Comparison of ENCODE assay signal across 9 cellular contexts in the genomic region with DNA sequence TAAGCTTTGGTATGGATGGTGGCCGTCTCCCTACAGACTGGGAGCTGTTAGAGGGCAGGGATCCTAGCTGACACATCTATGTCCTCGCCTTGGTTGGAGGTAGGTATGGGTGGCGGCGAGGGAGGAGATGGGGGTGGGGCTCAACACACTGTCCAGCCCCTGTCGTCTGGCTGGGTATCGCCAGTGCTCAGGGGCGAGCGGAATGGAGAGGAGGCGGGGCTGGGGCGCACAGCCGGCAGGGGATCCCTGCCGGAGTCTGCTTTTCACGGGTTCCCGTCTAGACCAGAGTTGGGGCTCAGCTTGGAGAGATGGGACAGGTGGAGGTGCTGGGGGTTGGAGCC. TPM values are rescaled to one million over a fixed set of nuclear protein-coding genes. Genes with fewer than 3 reads are reported as not detected.
A peak's percentile ranks its signal among the peaks of the same experiment; 100 is the strongest.
DNase-seq lines count a peak whose midpoint lies in the region; ATAC-seq and TF ChIP-seq lines count a peak whose summit lies in the region.
"Had no signal": no experiment of that assay in that cellular context is flagged by ENCODE, and none has a peak within 500 bp of the region (broad histone marks: within the 10 kb centered on the region; RNA-seq: fewer than 3 reads in every experiment).

No MANE protein-coding gene starts in this region.

- peak overlapping the region; percentile 81 for H2AFZ ChIP-seq in parathyroid adenoma

- no peak for ATAC-seq in GM21526 (IDR thresholded peaks at IDR 0.05; ENCODE audit: low FRiP score, unreplicated experiment)

- no peaks in the 10 kb centered on the region for H3K9me3 Mint-ChIP-seq in activated naive CD4-positive, alpha-beta T cell treated with anti-CD3 and anti-CD28 coated beads for 36 hours
- H3K9me3 Mint-ChIP-seq in endothelial cell (ENCODE audit: unreplicated experiment), result no peaks in the 10 kb centered on the region

- H3K27me3 ChIP-seq in Peyer's patch (no peaks in the 10 kb centered on the region), parathyroid adenoma (ENCODE audit: control insufficient read depth, insufficient read depth, low read length) (no peaks in the 10 kb centered on the region), MG63 (no peaks in the 10 kb centered on the region)

- H3K4me1 ChIP-seq in Peyer's patch (peaks cover 0 to 23% (median 10%) of the 10 kb centered on the region in 4 donors), parathyroid adenoma (peaks cover 7% of the 10 kb centered on the region)

- H3K27me3 Mint-ChIP-seq in activated naive CD4-positive, alpha-beta T cell treated with anti-CD3 and anti-CD28 coated beads for 36 hours (ENCODE audit: low read depth), result no peaks in the 10 kb centered on the region
- peaks cover 3% of the 10 kb centered on the region for H3K27me3 Mint-ChIP-seq in endothelial cell (ENCODE audit: unreplicated experiment)

- DNase-seq in activated naive CD4-positive, alpha-beta T cell treated with anti-CD3 and anti-CD28 coated beads for 36 hours, result peak; percentile 21
- DNase-seq in activated naive CD4-positive, alpha-beta T cell treated with Interleukin-2 at 50 U/mL for 16 hours, result no peak
- DNase-seq in Peyer's patch (peak; percentile 46 to 70 (median 67)), endothelial cell (ENCODE audit: low spot score) (no peak), kidney glomerular epithelial cell (lab: John Stamatoyannopoulos, UW) (no peak), MG63 (no peak)

- H3K4me3 Mint-ChIP-seq in activated naive CD4-positive, alpha-beta T cell treated with anti-CD3 and anti-CD28 coated beads for 36 hours, result peak overlapping the region; percentile 89
- H3K4me3 Mint-ChIP-seq in endothelial cell (ENCODE audit: unreplicated experiment), result peak overlapping the region; percentile 51

- no peak overlapping the region for H3K27ac Mint-ChIP-seq in activated naive CD4-positive, alpha-beta T cell treated with anti-CD3 and anti-CD28 coated beads for 36 hours
- H3K27ac Mint-ChIP-seq in endothelial cell (ENCODE audit: unreplicated experiment), result no peak overlapping the region

- no peak overlapping the region for H3K9ac ChIP-seq in parathyroid adenoma

- H3K9me3 ChIP-seq in Peyer's patch (no peaks in the 10 kb centered on the region), parathyroid adenoma (ENCODE audit: control insufficient read depth, low read length) (no peaks in the 10 kb centered on the region), MG63 (no peaks in the 10 kb centered on the region)

- peak overlapping the region; percentile 42 to 65 (median 59) for H3K4me3 ChIP-seq in Peyer's patch
- H3K4me3 ChIP-seq in parathyroid adenoma (ENCODE audit: low read depth, low read length), result peak overlapping the region; percentile 51
- H3K4me3 ChIP-seq in MG63, result no peak overlapping the region; the same call in 1 of the 2 replicates

- H3K36me3 Mint-ChIP-seq in activated naive CD4-positive, alpha-beta T cell treated with anti-CD3 and anti-CD28 coated beads for 36 hours (ENCODE audit: low read depth), result no peaks in the 10 kb centered on the region
- H3K36me3 Mint-ChIP-seq in endothelial cell (ENCODE audit: low read depth, unreplicated experiment), result no peaks in the 10 kb centered on the region

- H3K36me3 ChIP-seq in Peyer's patch, result no peaks in the 10 kb centered on the region
- no peaks in the 10 kb centered on the region for H3K36me3 ChIP-seq in parathyroid adenoma (ENCODE audit: control insufficient read depth, insufficient read depth, low read length)
- no peaks in the 10 kb centered on the region for H3K36me3 ChIP-seq in MG63

- H3K27ac ChIP-seq in Peyer's patch, result peak overlapping the region; percentile 7 to 92 (median 82)
- H3K27ac ChIP-seq in parathyroid adenoma, result no peak overlapping the region

- no peak for TF ChIP-seq CTCF in Peyer's patch (IDR thresholded peaks at IDR 0.05)
- TF ChIP-seq CTCF in endothelial cell (IDR thresholded peaks at IDR 0.05; ENCODE audit: unreplicated experiment), result no peak
- no peak for TF ChIP-seq CTCF in parathyroid adenoma (IDR thresholded peaks at IDR 0.05)

- intact Hi-C loops in activated naive CD4-positive, alpha-beta T cell treated with anti-CD3 and anti-CD28 coated beads for 36 hours (cut with micrococcal nuclease), result loop anchor here (1.0 kb wide), 3 partner anchors 17 to 196 kb away; a partner anchor contains a TSS

- CTCF ChIA-PET in activated naive CD4-positive, alpha-beta T cell treated with anti-CD3 and anti-CD28 coated beads for 36 hours (lab: Charles Lee), result interaction anchor here (0.6 to 13.8 kb wide), 16 partner anchors 9 to 609 kb away, joined by 3 to 319 read pairs (median 6); a partner anchor contains a TSS

- TF ChIP-seq POLR2A in Peyer's patch (IDR thresholded peaks at IDR 0.05), result no peak

- H3K4me1 Mint-ChIP-seq in activated naive CD4-positive, alpha-beta T cell treated with anti-CD3 and anti-CD28 coated beads for 36 hours (ENCODE audit: low read depth), result peaks cover 39% of the 10 kb centered on the region
- H3K4me1 Mint-ChIP-seq in endothelial cell (ENCODE audit: unreplicated experiment), result peaks cover 17% of the 10 kb centered on the region

- no peaks in the 10 kb centered on the region for H3K79me2 ChIP-seq in parathyroid adenoma

- H3K4me2 ChIP-seq in parathyroid adenoma (ENCODE audit: low read length), result peak overlapping the region; percentile 64

RNA-seq across cellular contexts. Expression of a gene that starts 16.1 kb away (rescaled TPM):
- total RNA-seq in activated naive CD4-positive, alpha-beta T cell treated with anti-CD3 and anti-CD28 coated beads for 36 hours, result 10 to 100 TPM; 14.7 to 14.8 TPM
- 100 to 1,000 TPM in 1 of 4 donors, 10 to 100 TPM in 1, 1 to 10 TPM in 2; 1.2 to 112 (median 16.2) TPM for total RNA-seq in Peyer's patch
- 29.7 TPM for total RNA-seq in endothelial cell (ENCODE audit: unreplicated experiment)
- total RNA-seq in MG63 (2014; rRNA removed; shearing (Covaris generic); ENCODE audit: low replicate concordance), result 1.4 and 2.0 TPM in 2 replicates

RNA-seq across cellular contexts. Expression of a gene that starts 28.4 kb away (rescaled TPM):
- 10 to 100 TPM; 64.2 to 64.8 TPM for total RNA-seq in activated naive CD4-positive, alpha-beta T cell treated with anti-CD3 and anti-CD28 coated beads for 36 hours
- total RNA-seq in Peyer's patch (100 to 1,000 TPM in 1 of 4 donors, 10 to 100 TPM in 2, 1 to 10 TPM in 1; 3.9 to 265 (median 42.2) TPM), endothelial cell (ENCODE audit: unreplicated experiment) (1.0 TPM)
- 4.4 TPM in 1 of 2 replicates, not detected in the other for total RNA-seq in MG63 (2014; rRNA removed; shearing (Covaris generic); ENCODE audit: low replicate concordance)

RNA-seq across cellular contexts. Expression of a gene that starts 47.0 kb away (rescaled TPM):
- total RNA-seq in activated naive CD4-positive, alpha-beta T cell treated with anti-CD3 and anti-CD28 coated beads for 36 hours, result 10 to 100 TPM; 21.8 to 22.0 TPM
- total RNA-seq in Peyer's patch, result 10 to 100 TPM; 31.5 to 39.6 (median 33.9) TPM
- total RNA-seq in endothelial cell (ENCODE audit: unreplicated experiment), result 30.6 TPM
- 45.4 and 110 TPM in 2 replicates for total RNA-seq in MG63 (2014; rRNA removed; shearing (Covaris generic); ENCODE audit: low replicate concordance)

RNA-seq across cellular contexts. Expression of a gene that starts 56.7 kb away (rescaled TPM):
- total RNA-seq in activated naive CD4-positive, alpha-beta T cell treated with anti-CD3 and anti-CD28 coated beads for 36 hours, result not detected
- total RNA-seq in Peyer's patch, result 1 to 10 TPM in 2 of 4 donors, not detected in 2; 1.4 to 6.6 TPM
- total RNA-seq in endothelial cell (ENCODE audit: unreplicated experiment), result not detected
- total RNA-seq in MG63 (2014; rRNA removed; shearing (Covaris generic); ENCODE audit: low replicate concordance), result not detected in 2 replicates
- total RNA-seq: subcutaneous adipose tissue had no signal

Comparison
In these comparisons a context has a peak if more than half of its experiments do, and no peak if none do; other contexts are left out.
1. DNase-seq: peak in activated naive CD4-positive, alpha-beta T cell treated with anti-CD3 and anti-CD28 coated beads for 36 hours (single experiment) and Peyer's patch (3 of 3); none in activated naive CD4-positive, alpha-beta T cell treated with Interleukin-2 at 50 U/mL for 16 hours (single experiment), endothelial cell (single experiment), kidney glomerular epithelial cell (single experiment) and MG63 (single experiment).